In the genomic region with DNA sequence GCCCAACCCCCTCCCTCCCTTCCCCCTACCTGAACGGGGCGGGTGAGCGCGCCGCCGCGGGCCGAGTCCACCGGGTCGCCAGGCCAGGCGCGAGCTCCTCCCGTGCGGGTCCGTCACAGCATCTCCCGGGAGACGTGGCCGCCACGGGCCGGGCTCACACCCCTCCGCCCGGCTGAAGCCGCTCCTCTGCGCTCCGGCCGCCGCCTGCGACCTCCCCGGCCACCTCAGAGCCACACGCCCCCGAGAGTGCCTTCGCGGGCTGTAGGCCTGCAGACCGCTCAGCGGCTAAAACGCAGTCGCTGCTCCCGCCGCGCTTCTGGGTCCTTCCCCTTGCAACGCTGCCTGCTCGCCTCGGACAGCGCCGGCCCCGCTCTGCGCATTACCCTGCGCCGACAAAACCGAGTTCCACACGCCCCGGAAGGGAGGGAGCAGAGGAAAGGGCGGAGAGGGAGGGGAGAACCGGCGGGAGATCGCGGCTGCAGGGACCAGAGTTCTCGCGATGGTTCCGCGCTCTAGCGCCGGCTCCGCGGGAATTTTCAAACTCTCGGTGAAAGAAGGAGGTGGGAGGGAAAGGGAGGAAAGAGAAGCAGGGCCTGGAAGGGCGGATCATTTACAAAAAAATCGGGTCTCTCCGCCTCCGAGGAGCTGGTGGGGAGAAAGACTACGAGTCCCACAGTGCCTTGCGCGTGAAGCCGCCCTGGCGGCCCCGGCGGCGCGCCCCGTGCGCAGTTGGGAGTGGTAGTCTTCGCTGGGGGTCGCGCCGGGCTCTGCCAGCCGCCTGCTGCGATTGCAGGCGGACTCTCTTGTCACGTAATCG, we compare ENCODE assay signal across 1 cellular context.
TF ChIP-seq lines count a peak whose summit lies in the region.

A gene with protein sequence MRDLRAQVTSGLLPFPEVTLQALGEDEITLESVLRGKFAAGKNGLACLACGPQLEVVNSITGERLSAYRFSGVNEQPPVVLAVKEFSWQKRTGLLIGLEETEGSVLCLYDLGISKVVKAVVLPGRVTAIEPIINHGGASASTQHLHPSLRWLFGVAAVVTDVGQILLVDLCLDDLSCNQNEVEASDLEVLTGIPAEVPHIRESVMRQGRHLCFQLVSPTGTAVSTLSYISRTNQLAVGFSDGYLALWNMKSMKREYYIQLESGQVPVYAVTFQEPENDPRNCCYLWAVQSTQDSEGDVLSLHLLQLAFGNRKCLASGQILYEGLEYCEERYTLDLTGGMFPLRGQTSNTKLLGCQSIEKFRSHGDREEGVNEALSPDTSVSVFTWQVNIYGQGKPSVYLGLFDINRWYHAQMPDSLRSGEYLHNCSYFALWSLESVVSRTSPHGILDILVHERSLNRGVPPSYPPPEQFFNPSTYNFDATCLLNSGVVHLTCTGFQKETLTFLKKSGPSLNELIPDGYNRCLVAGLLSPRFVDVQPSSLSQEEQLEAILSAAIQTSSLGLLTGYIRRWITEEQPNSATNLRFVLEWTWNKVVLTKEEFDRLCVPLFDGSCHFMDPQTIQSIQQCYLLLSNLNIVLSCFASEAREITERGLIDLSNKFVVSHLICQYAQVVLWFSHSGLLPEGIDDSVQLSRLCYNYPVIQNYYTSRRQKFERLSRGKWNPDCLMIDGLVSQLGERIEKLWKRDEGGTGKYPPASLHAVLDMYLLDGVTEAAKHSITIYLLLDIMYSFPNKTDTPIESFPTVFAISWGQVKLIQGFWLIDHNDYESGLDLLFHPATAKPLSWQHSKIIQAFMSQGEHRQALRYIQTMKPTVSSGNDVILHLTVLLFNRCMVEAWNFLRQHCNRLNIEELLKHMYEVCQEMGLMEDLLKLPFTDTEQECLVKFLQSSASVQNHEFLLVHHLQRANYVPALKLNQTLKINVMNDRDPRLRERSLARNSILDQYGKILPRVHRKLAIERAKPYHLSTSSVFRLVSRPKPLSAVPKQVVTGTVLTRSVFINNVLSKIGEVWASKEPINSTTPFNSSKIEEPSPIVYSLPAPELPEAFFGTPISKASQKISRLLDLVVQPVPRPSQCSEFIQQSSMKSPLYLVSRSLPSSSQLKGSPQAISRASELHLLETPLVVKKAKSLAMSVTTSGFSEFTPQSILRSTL (N-terminal part only) (minus strand): TSS at position 400 of the 817 bp plus-strand sequence. CDS start 13,578 bp downstream, outside the sequence.

TF ChIP-seq in H1, 55 proteins besides CTCF, POLR2A, EP300 and RAD21 (continued from another document):
- peak; percentile 96 for TF ChIP-seq SIX5 (IDR thresholded peaks at IDR 0.05; ENCODE audit: low read depth, low read length)
- no peak for TF ChIP-seq CEBPB (IDR thresholded peaks at IDR 0.05; ENCODE audit: low read depth, low read length)
- no peak for TF ChIP-seq RFX5 (IDR thresholded peaks at IDR 0.05; ENCODE audit: borderline replicate concordance, low read depth, low read length)
- no peak for TF ChIP-seq FOSL1 (IDR thresholded peaks at IDR 0.05; ENCODE audit: insufficient read depth, low read depth, low read length)
TF ChIP-seq in H1: peak in this region for 23.
